In the genomic region with DNA sequence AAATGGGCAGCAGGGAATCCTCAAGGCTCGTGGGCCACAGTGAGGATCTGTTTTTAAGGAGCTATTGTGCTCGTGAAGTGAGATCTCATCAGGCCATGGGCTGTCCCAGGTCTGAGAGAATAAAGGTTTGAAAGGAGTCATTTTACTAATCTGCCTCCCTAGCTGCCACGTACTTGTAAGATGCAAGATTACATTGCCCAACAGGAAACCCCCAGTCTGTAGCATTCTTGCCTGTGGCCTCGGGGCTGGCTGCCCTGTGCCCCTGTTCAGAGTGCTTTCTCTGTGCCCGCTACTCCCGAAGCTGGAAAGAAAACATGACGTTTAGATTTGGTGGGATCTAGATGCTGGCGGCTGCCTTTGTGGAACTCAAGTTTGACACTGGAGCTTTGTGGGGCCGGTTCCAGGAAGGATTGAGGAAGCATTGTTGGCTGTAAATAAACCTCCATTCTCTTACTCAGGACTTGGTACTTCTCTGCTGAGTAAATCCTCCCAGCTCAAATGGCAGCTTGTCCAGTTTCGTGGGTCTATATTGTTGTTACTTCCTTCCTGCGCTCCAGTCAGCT, we compare ENCODE assay signal across 8 cellular contexts. TPM values are rescaled to one million over a fixed set of nuclear protein-coding genes. Genes with fewer than 3 reads are reported as not detected.
DNase-seq lines count a peak whose midpoint lies in the region; ATAC-seq and TF ChIP-seq lines count a peak whose summit lies in the region.

No MANE protein-coding gene starts in this region.

- intact Hi-C loops in heart left ventricle (cut with DNase I) (no loop called here), cardiac septum (cut with DNase I) (loop anchor here (2.0 kb wide), 1 partner anchor 19 kb away; no protein-coding TSS in a partner anchor)

- 56 to 73% (median 64%) methylated on average over 11 of the region's 11 CpGs for WGBS in heart left ventricle, 4 donors
- WGBS in adipose tissue, 3 donors = 39 to 74% (median 44%) methylated on average over 11 of the region's 11 CpGs
- 21 to 39% methylated on average over 11 of the region's 11 CpGs for WGBS in lung, 2 donors
- WGBS in upper lobe of left lung, 2 donors = 40 to 58% methylated on average over 11 of the region's 11 CpGs

- no peak for TF ChIP-seq CTCF in heart left ventricle (IDR thresholded peaks at IDR 0.05)
- no peak for TF ChIP-seq CTCF in lung (IDR thresholded peaks at IDR 0.05; ENCODE audit: control extremely low read depth, extremely low read depth)
- TF ChIP-seq CTCF in upper lobe of left lung (IDR thresholded peaks at IDR 0.05) = no peak

- H3K4me1 ChIP-seq in heart left ventricle (peaks cover 2 to 91% (median 72%) of the 10 kb centered on the region in 12 donors), lung (ENCODE audit: control insufficient read depth in 2 of 2, insufficient read depth in 2 of 2, low read length in 2 of 2) (peaks cover 31 to 47% of the 10 kb centered on the region in 2 donors), upper lobe of left lung (peaks cover 51 to 74% (median 71%) of the 10 kb centered on the region in 4 donors)

- H3K27me3 ChIP-seq in heart left ventricle = no peaks in the 10 kb centered on the region
- no peaks in the 10 kb centered on the region for H3K27me3 ChIP-seq in lung (ENCODE audit: control insufficient read depth, insufficient read depth)
- no peaks in the 10 kb centered on the region for H3K27me3 ChIP-seq in upper lobe of left lung

- DNase-seq in heart left ventricle (no peak), cardiac septum (ENCODE audit: low spot score) (no peak), lung (ENCODE audit: low spot score) (no peak), upper lobe of left lung (no peak), NCI-H2171 treated with DMSO at 0.1 percent for 48 hours (lab: John Stamatoyannopoulos, UW) (no peak)

- TF ChIP-seq POLR2A in heart left ventricle (IDR thresholded peaks at IDR 0.05) (no peak), upper lobe of left lung (IDR thresholded peaks at IDR 0.05) (no peak)

- H3K27ac ChIP-seq in heart left ventricle (peak overlapping the region in 11 of 12 donors; percentile 33 to 92 (median 63)), adipose tissue (ENCODE audit: low read depth, low read length) (peak overlapping the region; percentile 0), lung (ENCODE audit: low read depth in 1 of 2, low read length in 1 of 2) (peak overlapping the region; percentile 24 to 88), upper lobe of left lung (peak overlapping the region; percentile 70 to 80 (median 74))

- ATAC-seq in heart left ventricle (peak in 2 of 4 donors; percentile 9 to 35), lung (ENCODE audit: insufficient read depth, low FRiP score) (no peak), upper lobe of left lung (ENCODE audit: low FRiP score in 2 of 2) (no peak), GM21423 (IDR thresholded peaks at IDR 0.05; ENCODE audit: unreplicated experiment) (no peak), GM21723 (IDR thresholded peaks at IDR 0.05; ENCODE audit: unreplicated experiment) (no peak)

- H3K36me3 ChIP-seq in heart left ventricle (peaks cover 0 to 31% (median 8%) of the 10 kb centered on the region in 9 donors), lung (ENCODE audit: control insufficient read depth in 2 of 2, insufficient read depth in 2 of 2, low read length in 2 of 2) (peaks cover 0 to 28% of the 10 kb centered on the region in 2 donors), upper lobe of left lung (peaks cover 0 to 30% (median 8%) of the 10 kb centered on the region in 4 donors)

- H3K4me3 ChIP-seq in heart left ventricle (no peak overlapping the region), lung (no peak overlapping the region), upper lobe of left lung (no peak overlapping the region)

- no peaks in the 10 kb centered on the region for H3K9me3 ChIP-seq in heart left ventricle
- H3K9me3 ChIP-seq in lung (ENCODE audit: control insufficient read depth in 2 of 2, insufficient read depth in 1 of 2, low read length in 1 of 2) = peaks cover 0 to 2% of the 10 kb centered on the region in 2 donors
- no peaks in the 10 kb centered on the region for H3K9me3 ChIP-seq in upper lobe of left lung

- TF ChIP-seq EP300 in upper lobe of left lung (IDR thresholded peaks at IDR 0.05) = no peak

RNA-seq across cellular contexts. Expression of a gene that starts 21.2 kb away (rescaled TPM):
- total RNA-seq in heart left ventricle (10 to 100 TPM; 40.9 to 67.8 (median 54.4) TPM), cardiac septum (47.2 TPM), lung (10 to 100 TPM; 46.5 to 82.9 TPM), upper lobe of left lung (100 to 1,000 TPM in 1 of 6 donors, 10 to 100 TPM in 5; 64.1 to 125 (median 80.8) TPM)
- polyA plus RNA-seq in heart left ventricle (100 to 1,000 TPM in 1 of 2 donors, 10 to 100 TPM in 1; 59.9 to 121 TPM), adipose tissue (10 to 100 TPM; 41.9 to 83.0 (median 77.7) TPM), lung (10 to 100 TPM; 71.9 to 82.8 TPM)

RNA-seq across cellular contexts. Expression of a gene that starts 21.3 kb away (rescaled TPM):
- total RNA-seq in heart left ventricle (10 to 100 TPM in 5 of 9 donors, 1 to 10 TPM in 4; 6.0 to 15.9 (median 10.2) TPM), cardiac septum (11.3 TPM), lung (10 to 100 TPM; 31.2 to 32.5 TPM), upper lobe of left lung (10 to 100 TPM; 11.4 to 97.4 (median 41.4) TPM)
- polyA plus RNA-seq in heart left ventricle (10 to 100 TPM in 1 of 2 donors, 1 to 10 TPM in 1; 7.8 to 13.3 TPM), adipose tissue (10 to 100 TPM; 11.1 to 18.6 (median 17.5) TPM), lung (10 to 100 TPM; 16.4 to 28.5 TPM)

RNA-seq across cellular contexts. Expression of a gene that starts 33.0 kb away (rescaled TPM):
- 10 to 100 TPM in 6 of 9 donors, 1 to 10 TPM in 3; 5.1 to 26.8 (median 11.0) TPM for total RNA-seq in heart left ventricle
- 1 to 10 TPM; 4.0 to 7.5 TPM for polyA plus RNA-seq in heart left ventricle
- 5.7 TPM for total RNA-seq in cardiac septum
- polyA plus RNA-seq in adipose tissue = 10 to 100 TPM in 2 of 3 donors, 1 to 10 TPM in 1; 8.0 to 18.9 (median 13.7) TPM
- total RNA-seq in lung = 10 to 100 TPM; 11.1 to 47.8 TPM
- polyA plus RNA-seq in lung = 10 to 100 TPM; 11.4 to 18.1 TPM
- 10 to 100 TPM; 16.8 to 75.2 (median 41.2) TPM for total RNA-seq in upper lobe of left lung

RNA-seq across cellular contexts. Expression of a gene that starts 55.1 kb away (rescaled TPM):
- total RNA-seq in heart left ventricle (10 to 100 TPM in 2 of 9 donors, 1 to 10 TPM in 7; 1.8 to 18.2 (median 6.8) TPM), cardiac septum (1.7 TPM), lung (1 to 10 TPM; 5.5 to 7.5 TPM), upper lobe of left lung (1 to 10 TPM; 1.9 to 7.3 (median 3.3) TPM)
- polyA plus RNA-seq in heart left ventricle (10 to 100 TPM in 1 of 2 donors, 1 to 10 TPM in 1; 3.7 to 17.7 TPM), adipose tissue (1 to 10 TPM in 2 of 3 donors, under 1 TPM in 1; 0.67 to 1.5 (median 1.4) TPM), lung (1 to 10 TPM; 2.2 to 2.3 TPM)

Comparison
In these comparisons a context has a peak if more than half of its experiments do, and no peak if none do; other contexts are left out.
1. H3K27ac ChIP-seq: peak in every context shown above with its lines; median percentile 74 in upper lobe of left lung; 63 in heart left ventricle; 56 in lung; 0 in adipose tissue.